In genomic region chr5:140429724-140430123, GRCh38 we compare ENCODE assay signal across 22 cellular contexts.
"Had no signal": no experiment of that assay in that cellular context is flagged by ENCODE, and none has a peak within 500 bp of the region (broad histone marks: within the 10 kb centered on the region; RNA-seq: fewer than 3 reads in every experiment).

No MANE protein-coding gene starts in this region.

- DNase-seq: activated B cell treated with CpG ODN at 0.5 μM for 24 hours; activated CD4-positive, alpha-beta T cell treated with anti-CD3 and anti-CD28 coated beads for 1 hour; activated CD4-positive, alpha-beta T cell treated with anti-CD3 and anti-CD28 coated beads, Interleukin-2, amount 10 ng/mL, durations not matched to agents 24 days and 14 days; activated CD4-positive, alpha-beta T cell treated with anti-CD3 and anti-CD28 coated beads, Interleukin-2, amount 50 U/mL, for 48 hours; activated CD8-positive, alpha-beta memory T cell treated with anti-CD3 and anti-CD28 coated beads, Interleukin-2, amount 10 ng/mL, durations not matched to agents 7 days and 5 days; activated naive CD8-positive, alpha-beta T cell treated with anti-CD3 and anti-CD28 coated beads, Interleukin-2, amount 50 U/mL, for 24 hours; amniotic stem cell; body of pancreas; KG1; NCI-H1048; NCI-H146; NCI-H187 treated with DMSO at 0.1 percent for 48 hours; NCI-H2081 treated with DMSO at 0.1 percent for 48 hours; NCI-H446; NCI-H524; Peyer's patch; SHP77 treated with DMSO at 0.1 percent for 48 hours; T-helper 9 cell had no signal

- FAIRE-seq: bronchial epithelial cell, TTC549 had no signal

- H3K9me3 ChIP-seq: ascending aorta, body of pancreas, Peyer's patch had no signal

- ATAC-seq: activated CD8-positive, alpha-beta memory T cell treated with anti-CD3 and anti-CD28 coated beads, Interleukin-2, amount 10 ng/mL, durations not matched to agents 7 days and 5 days; activated naive CD4-positive, alpha-beta T cell treated with anti-CD3 and anti-CD28 coated beads, Interleukin-2, amount 50 U/mL, for 72 hours; activated naive CD8-positive, alpha-beta T cell treated with anti-CD3 and anti-CD28 coated beads, Interleukin-2, amount 50 U/mL, for 24 hours; body of pancreas had no signal

- H3K4me3 ChIP-seq: ascending aorta, body of pancreas, Peyer's patch had no signal

- H3K4me1 ChIP-seq: ascending aorta had no signal

- H3K27me3 ChIP-seq: ascending aorta, body of pancreas, Peyer's patch had no signal

- H3K36me3 ChIP-seq: ascending aorta had no signal

- H3K27ac ChIP-seq: ascending aorta, body of pancreas, Peyer's patch had no signal
